Comparison of ENCODE assay signal across 8 cellular contexts in genomic region chr20:47358672-47359532, GRCh38. TPM values are rescaled to one million over a fixed set of nuclear protein-coding genes. Genes with fewer than 3 reads are reported as not detected.
DNase-seq lines count a peak whose midpoint lies in the region; ATAC-seq and TF ChIP-seq lines count a peak whose summit lies in the region.

No MANE protein-coding gene starts in this region.

- DNase-seq in CD4-positive, alpha-beta memory T cell, result no peak
- DNase-seq in HK-2 (ENCODE audit: unreplicated experiment), result peak; percentile 81
- DNase-seq in Panc1 (ENCODE audit: low read depth, low spot score), result peak; percentile 64
- peak; percentile 94 for DNase-seq in colonic mucosa
- peak; percentile 91 for DNase-seq in left lobe of liver (ENCODE audit: low spot score)

- CTCF ChIA-PET in CD4-positive, alpha-beta memory T cell (lab: Charles Lee; ENCODE audit: partially characterized antibody), result interaction anchor here (0.7 to 10.6 kb wide), 3 partner anchors 11 to 262 kb away, joined by 3 to 125 read pairs (median 3); no protein-coding TSS in a partner anchor
- CTCF ChIA-PET in Panc1 (lab: Charles Lee), result interaction anchor here (0.6 to 1.3 kb wide), 3 partner anchors 25 to 29 kb away, joined by 3 to 4 read pairs (median 4); no protein-coding TSS in a partner anchor

- BruUV-seq in Panc1 (replicated peaks; lab: Mats Ljungman, UMichigan), result no TSS peak

- no peak overlapping the region for H3K27ac ChIP-seq in CD4-positive, alpha-beta memory T cell (ENCODE audit: low read depth, low read length)
- H3K27ac ChIP-seq in Panc1 (ENCODE audit: low read length) (peak overlapping the region; percentile 100), colonic mucosa (peak overlapping the region; percentile 99), stomach smooth muscle (ENCODE audit: low read length) (peak overlapping the region; percentile 99)

- ATAC-seq in Panc1 (peak; percentile 67), left lobe of liver (peak; percentile 60), HG03039 (IDR thresholded peaks at IDR 0.05; ENCODE audit: unreplicated experiment) (no peak), GM19023 (IDR thresholded peaks at IDR 0.05; ENCODE audit: unreplicated experiment) (no peak)

- peak overlapping the region in 2 of 8 donors; percentile 16 to 36 for H3K4me3 Mint-ChIP-seq in CD4-positive, alpha-beta memory T cell

- H3K4me1 ChIP-seq in CD4-positive, alpha-beta memory T cell (ENCODE audit: insufficient read depth, low read length), result peaks cover 55% of the 10 kb centered on the region
- peaks cover 90% of the 10 kb centered on the region for H3K4me1 ChIP-seq in Panc1 (ENCODE audit: control insufficient read depth, insufficient read depth, low read length)
- peaks cover 48% of the 10 kb centered on the region for H3K4me1 ChIP-seq in colonic mucosa
- peaks cover 75% of the 10 kb centered on the region for H3K4me1 ChIP-seq in stomach smooth muscle (ENCODE audit: control insufficient read depth, insufficient read depth, low read length)

- peak overlapping the region; percentile 5 to 98 (median 86) for H3K27ac Mint-ChIP-seq in CD4-positive, alpha-beta memory T cell

- H3K4me1 Mint-ChIP-seq in CD4-positive, alpha-beta memory T cell, result peaks cover 21 to 44% (median 32%) of the 10 kb centered on the region in 4 donors

- no peaks in the 10 kb centered on the region for H3K27me3 Mint-ChIP-seq in CD4-positive, alpha-beta memory T cell

- POLR2A ChIA-PET in CD4-positive, alpha-beta memory T cell (lab: Charles Lee; ENCODE audit: partially characterized antibody), result interaction anchor here (0.5 to 1.0 kb wide), 2 partner anchors 86 to 996 kb away, joined by 3 read pairs; no protein-coding TSS in a partner anchor
- POLR2A ChIA-PET in Panc1 (lab: Charles Lee), result interaction anchor here (0.7 to 1.8 kb wide), 7 partner anchors 11 to 191 kb away, joined by 3 to 9 read pairs (median 5); no protein-coding TSS in a partner anchor

- H3K9me3 ChIP-seq in CD4-positive, alpha-beta memory T cell (ENCODE audit: control insufficient read depth in 1 of 2, low read length in 2 of 2), result no peaks in the 10 kb centered on the region
- H3K9me3 ChIP-seq in Panc1 (ENCODE audit: control insufficient read depth, insufficient read depth, low read depth, low read length) (no peaks in the 10 kb centered on the region), colonic mucosa (no peaks in the 10 kb centered on the region), stomach smooth muscle (ENCODE audit: control insufficient read depth in 2 of 2, low read length in 2 of 2) (no peaks in the 10 kb centered on the region)

- H3K9me3 Mint-ChIP-seq in CD4-positive, alpha-beta memory T cell, result peaks cover 0 to 2% (median 0%) of the 10 kb centered on the region in 8 donors

- H3K36me3 ChIP-seq in CD4-positive, alpha-beta memory T cell (ENCODE audit: insufficient read depth, low read length), result no peaks in the 10 kb centered on the region
- no peaks in the 10 kb centered on the region for H3K36me3 ChIP-seq in Panc1 (ENCODE audit: control insufficient read depth, insufficient read depth, low read length)
- no peaks in the 10 kb centered on the region for H3K36me3 ChIP-seq in colonic mucosa
- no peaks in the 10 kb centered on the region for H3K36me3 ChIP-seq in stomach smooth muscle (ENCODE audit: control insufficient read depth in 2 of 2, insufficient read depth in 2 of 2, low read length in 2 of 2)

- intact Hi-C loops in CD4-positive, alpha-beta memory T cell (cut with micrococcal nuclease), result loop anchor here (5.0 kb wide), 2 partner anchors 42 to 143 kb away; partner anchors contain the start of gene NCOA3
- intact Hi-C loops in Panc1 (cut with micrococcal nuclease; ENCODE audit: unreplicated experiment) (no loop called here), colonic mucosa (cut with DNase I) (loop anchor here (2.0 kb wide), 1 partner anchor 42 kb away; no protein-coding TSS in a partner anchor)

- H3K9ac ChIP-seq in colonic mucosa (ENCODE audit: low read depth in 2 of 2, low read length in 2 of 2) (peak overlapping the region; percentile 58 to 98), stomach smooth muscle (ENCODE audit: low read length in 2 of 2) (peak overlapping the region; percentile 70 to 84)

- H3K27me3 ChIP-seq in CD4-positive, alpha-beta memory T cell (ENCODE audit: insufficient read depth, low read length), result no peaks in the 10 kb centered on the region
- H3K27me3 ChIP-seq in Panc1 (ENCODE audit: control insufficient read depth, insufficient read depth, low read length) (no peaks in the 10 kb centered on the region), colonic mucosa (no peaks in the 10 kb centered on the region), stomach smooth muscle (ENCODE audit: control insufficient read depth in 1 of 2, insufficient read depth in 2 of 2, low read length in 2 of 2) (no peaks in the 10 kb centered on the region)

- H3K36me3 Mint-ChIP-seq in CD4-positive, alpha-beta memory T cell, result peaks cover 0 to 15% of the 10 kb centered on the region in 2 donors

- TF ChIP-seq CTCF in Panc1 (IDR thresholded peaks at IDR 0.05) (no peak), colonic mucosa (IDR thresholded peaks at IDR 0.05) (no peak)

- no peak overlapping the region for H3K4me3 ChIP-seq in CD4-positive, alpha-beta memory T cell (ENCODE audit: low read length in 2 of 2)
- H3K4me3 ChIP-seq in Panc1 (ENCODE audit: low read depth in 2 of 2, low read length in 2 of 2) (peak overlapping the region in 1 of 2 experiments; percentile 12; a peak in 2 of 4 replicates), colonic mucosa (no peak overlapping the region), stomach smooth muscle (ENCODE audit: low read length in 2 of 2) (peak overlapping the region; percentile 33 to 40)

- in situ Hi-C loops in Panc1 (cut with HindIII; ENCODE audit: low pct_unique_long_range_greater_than_20kb, low sequenced_read_pairs), result no loop called here

RNA-seq across cellular contexts. Expression of gene ZMYND8, which starts 2.4 kb away (rescaled TPM):
- 10 to 100 TPM; 47.7 to 48.5 TPM for total RNA-seq in CD4-positive, alpha-beta memory T cell
- 10 to 100 TPM in 1 of 2 donors, 1 to 10 TPM in 1; 3.5 to 20.1 TPM for polyA plus RNA-seq in CD4-positive, alpha-beta memory T cell
- 50.7 TPM for total RNA-seq in Panc1 (2021; ENCODE audit: unreplicated experiment)
- polyA plus RNA-seq in Panc1 (2012; ENCODE audit: insufficient read length), result 26.6 TPM
- 10 to 100 TPM; 45.4 to 53.1 TPM for total RNA-seq in colonic mucosa
- total RNA-seq in left lobe of liver, result 13.8 TPM

Comparison
In these comparisons a context has a peak if more than half of its experiments do, and no peak if none do; other contexts are left out.
1. DNase-seq: peak in HK-2 (single experiment), Panc1 (single experiment), colonic mucosa (single experiment) and left lobe of liver (single experiment); none in CD4-positive, alpha-beta memory T cell (0 of 5).
2. H3K4me3 ChIP-seq: peak in stomach smooth muscle (2 of 2); none in CD4-positive, alpha-beta memory T cell (0 of 2) and colonic mucosa (single experiment).
3. ATAC-seq: peak in Panc1 (single experiment) and left lobe of liver (single experiment); none in HG03039 (single experiment) and GM19023 (single experiment).